1 cellular context compared by ENCODE assay signal in the genomic region with DNA sequence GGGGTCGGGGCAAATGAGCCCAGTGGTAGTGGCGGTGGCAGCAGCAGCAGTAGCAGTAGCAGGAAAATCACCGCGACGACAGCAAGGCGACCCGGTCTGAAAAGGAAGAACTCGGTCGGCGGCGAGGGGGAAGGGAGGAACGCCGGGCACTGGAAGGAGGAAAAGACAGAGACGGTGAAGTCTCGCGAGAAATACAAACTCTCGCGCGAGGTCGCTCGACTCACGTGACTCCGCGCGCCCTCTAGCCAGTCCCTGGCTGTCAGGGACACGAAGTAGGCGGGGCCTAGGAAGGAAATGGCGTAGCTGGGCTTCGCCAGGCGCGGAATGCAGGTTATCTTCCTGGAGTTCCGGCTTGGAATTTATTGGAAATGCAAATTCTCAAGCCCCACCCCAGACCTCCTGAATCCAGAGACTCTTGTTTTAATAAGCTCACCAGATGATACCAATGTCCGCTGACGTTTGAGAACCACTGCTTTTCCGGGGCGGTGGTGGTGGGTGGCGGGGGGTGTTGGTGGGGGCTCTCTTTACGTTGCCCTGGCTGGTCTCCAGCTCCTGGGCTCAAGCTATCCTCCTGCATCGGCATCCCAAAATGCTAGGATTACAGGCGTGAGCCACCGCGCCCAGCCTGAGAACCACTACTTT.
TF ChIP-seq lines count a peak whose summit lies in the region.

A gene (minus strand): TSS at position 141 of the 642 bp plus-strand sequence. CDS start 1,333 bp downstream, outside the sequence.

TF ChIP-seq in K562, 482 proteins besides CTCF, POLR2A, EP300 and RAD21 (continued from another document and continues in another):
- TF ChIP-seq, protein P1, sequence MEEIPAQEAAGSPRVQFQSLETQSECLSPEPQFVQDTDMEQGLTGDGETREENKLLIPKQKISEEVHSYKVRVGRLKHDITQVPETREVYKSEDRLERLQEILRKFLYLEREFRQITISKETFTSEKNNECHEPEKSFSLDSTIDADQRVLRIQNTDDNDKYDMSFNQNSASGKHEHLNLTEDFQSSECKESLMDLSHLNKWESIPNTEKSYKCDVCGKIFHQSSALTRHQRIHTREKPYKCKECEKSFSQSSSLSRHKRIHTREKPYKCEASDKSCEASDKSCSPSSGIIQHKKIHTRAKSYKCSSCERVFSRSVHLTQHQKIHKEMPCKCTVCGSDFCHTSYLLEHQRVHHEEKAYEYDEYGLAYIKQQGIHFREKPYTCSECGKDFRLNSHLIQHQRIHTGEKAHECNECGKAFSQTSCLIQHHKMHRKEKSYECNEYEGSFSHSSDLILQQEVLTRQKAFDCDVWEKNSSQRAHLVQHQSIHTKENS (CRISPR knock-in tag; IDR thresholded peaks at IDR 0.05) = no peak
- TF ChIP-seq ZKSCAN8 (CRISPR knock-in tag; IDR thresholded peaks at IDR 0.05) (no peak), ZNF146 (CRISPR knock-in tag; IDR thresholded peaks at IDR 0.05; ENCODE audit: unreplicated experiment) (no peak), DMBX1 (CRISPR knock-in tag; IDR thresholded peaks at IDR 0.05; ENCODE audit: borderline replicate concordance) (no peak), PHB (CRISPR knock-in tag; IDR thresholded peaks at IDR 0.05) (no peak), HMG20A (CRISPR knock-in tag; conservative IDR thresholded peaks at IDR 0.05) (no peak), CREBBP (IDR thresholded peaks at IDR 0.05; ENCODE audit: low read depth, low read length) (no peak), FOXK1 (CRISPR knock-in tag; IDR thresholded peaks at IDR 0.05; ENCODE audit: borderline replicate concordance) (no peak), CBFA2T2 (conservative IDR thresholded peaks at IDR 0.05) (peak; percentile 49), GABPB2 (CRISPR knock-in tag; conservative IDR thresholded peaks at IDR 0.05) (no peak), THRAP3 (IDR thresholded peaks at IDR 0.05; ENCODE audit: borderline replicate concordance) (no peak), ZNF282 (CRISPR knock-in tag; IDR thresholded peaks at IDR 0.05) (no peak), HEY1 (CRISPR knock-in tag; IDR thresholded peaks at IDR 0.05; ENCODE audit: borderline replicate concordance) (no peak), GTF2A2 (tag; IDR thresholded peaks at IDR 0.05) (no peak), HNRNPH1 (optimal IDR thresholded peaks at IDR 0.05; ENCODE audit: low read depth, low read length) (no peak), HNRNPK (IDR thresholded peaks at IDR 0.05; ENCODE audit: low read depth, low read length, poor library complexity, severe bottlenecking) (no peak), NONO (IDR thresholded peaks at IDR 0.05; ENCODE audit: low read depth in 2 of 2, low read length in 1 of 2) (no peak), SAP30 (IDR thresholded peaks at IDR 0.05; ENCODE audit: borderline replicate concordance, insufficient read depth, low read depth, low read length, poor library complexity, severe bottlenecking) (no peak), ZNF354B (CRISPR knock-in tag; IDR thresholded peaks at IDR 0.05) (no peak), SRF (CRISPR knock-in tag; IDR thresholded peaks at IDR 0.05) (no peak; a peak in 1 of 4 replicates), CSDE1 (IDR thresholded peaks at IDR 0.05) (no peak), SRSF1 (IDR thresholded peaks at IDR 0.05; ENCODE audit: low read depth, low read length) (no peak), TBP (optimal IDR thresholded peaks at IDR 0.05; ENCODE audit: low read depth, low read length) (peak; percentile 80), TEAD1 (CRISPR knock-in tag; IDR thresholded peaks at IDR 0.05) (peak in 1 of 2 experiments; percentile 94; a peak in 3 of 4 replicates), U2AF1 (optimal IDR thresholded peaks at IDR 0.05; ENCODE audit: low read depth, low read length) (no peak), MXI1 (IDR thresholded peaks at IDR 0.05; ENCODE audit: low read depth, low read length) (no peak), CBX5 (IDR thresholded peaks at IDR 0.05; ENCODE audit: borderline replicate concordance, low read depth) (no peak), XRCC3 (IDR thresholded peaks at IDR 0.05) (no peak)
- TF ChIP-seq, protein P2, sequence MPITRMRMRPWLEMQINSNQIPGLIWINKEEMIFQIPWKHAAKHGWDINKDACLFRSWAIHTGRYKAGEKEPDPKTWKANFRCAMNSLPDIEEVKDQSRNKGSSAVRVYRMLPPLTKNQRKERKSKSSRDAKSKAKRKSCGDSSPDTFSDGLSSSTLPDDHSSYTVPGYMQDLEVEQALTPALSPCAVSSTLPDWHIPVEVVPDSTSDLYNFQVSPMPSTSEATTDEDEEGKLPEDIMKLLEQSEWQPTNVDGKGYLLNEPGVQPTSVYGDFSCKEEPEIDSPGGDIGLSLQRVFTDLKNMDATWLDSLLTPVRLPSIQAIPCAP (CRISPR knock-in tag; IDR thresholded peaks at IDR 0.05; ENCODE audit: borderline replicate concordance) = no peak
- TF ChIP-seq, protein P3, sequence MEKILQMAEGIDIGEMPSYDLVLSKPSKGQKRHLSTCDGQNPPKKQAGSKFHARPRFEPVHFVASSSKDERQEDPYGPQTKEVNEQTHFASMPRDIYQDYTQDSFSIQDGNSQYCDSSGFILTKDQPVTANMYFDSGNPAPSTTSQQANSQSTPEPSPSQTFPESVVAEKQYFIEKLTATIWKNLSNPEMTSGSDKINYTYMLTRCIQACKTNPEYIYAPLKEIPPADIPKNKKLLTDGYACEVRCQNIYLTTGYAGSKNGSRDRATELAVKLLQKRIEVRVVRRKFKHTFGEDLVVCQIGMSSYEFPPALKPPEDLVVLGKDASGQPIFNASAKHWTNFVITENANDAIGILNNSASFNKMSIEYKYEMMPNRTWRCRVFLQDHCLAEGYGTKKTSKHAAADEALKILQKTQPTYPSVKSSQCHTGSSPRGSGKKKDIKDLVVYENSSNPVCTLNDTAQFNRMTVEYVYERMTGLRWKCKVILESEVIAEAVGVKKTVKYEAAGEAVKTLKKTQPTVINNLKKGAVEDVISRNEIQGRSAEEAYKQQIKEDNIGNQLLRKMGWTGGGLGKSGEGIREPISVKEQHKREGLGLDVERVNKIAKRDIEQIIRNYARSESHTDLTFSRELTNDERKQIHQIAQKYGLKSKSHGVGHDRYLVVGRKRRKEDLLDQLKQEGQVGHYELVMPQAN (IDR thresholded peaks at IDR 0.05; ENCODE audit: borderline replicate concordance) = no peak
- TF ChIP-seq, protein P4, sequence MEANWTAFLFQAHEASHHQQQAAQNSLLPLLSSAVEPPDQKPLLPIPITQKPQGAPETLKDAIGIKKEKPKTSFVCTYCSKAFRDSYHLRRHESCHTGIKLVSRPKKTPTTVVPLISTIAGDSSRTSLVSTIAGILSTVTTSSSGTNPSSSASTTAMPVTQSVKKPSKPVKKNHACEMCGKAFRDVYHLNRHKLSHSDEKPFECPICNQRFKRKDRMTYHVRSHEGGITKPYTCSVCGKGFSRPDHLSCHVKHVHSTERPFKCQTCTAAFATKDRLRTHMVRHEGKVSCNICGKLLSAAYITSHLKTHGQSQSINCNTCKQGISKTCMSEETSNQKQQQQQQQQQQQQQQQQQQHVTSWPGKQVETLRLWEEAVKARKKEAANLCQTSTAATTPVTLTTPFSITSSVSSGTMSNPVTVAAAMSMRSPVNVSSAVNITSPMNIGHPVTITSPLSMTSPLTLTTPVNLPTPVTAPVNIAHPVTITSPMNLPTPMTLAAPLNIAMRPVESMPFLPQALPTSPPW (CRISPR knock-in tag; IDR thresholded peaks at IDR 0.05) = peak; percentile 75
- TF ChIP-seq, protein P5, sequence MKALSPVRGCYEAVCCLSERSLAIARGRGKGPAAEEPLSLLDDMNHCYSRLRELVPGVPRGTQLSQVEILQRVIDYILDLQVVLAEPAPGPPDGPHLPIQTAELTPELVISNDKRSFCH (CRISPR knock-in tag; IDR thresholded peaks at IDR 0.05) = no peak
- TF ChIP-seq, protein P5 (tag; IDR thresholded peaks at IDR 0.05) = no peak
- TF ChIP-seq, protein P6, sequence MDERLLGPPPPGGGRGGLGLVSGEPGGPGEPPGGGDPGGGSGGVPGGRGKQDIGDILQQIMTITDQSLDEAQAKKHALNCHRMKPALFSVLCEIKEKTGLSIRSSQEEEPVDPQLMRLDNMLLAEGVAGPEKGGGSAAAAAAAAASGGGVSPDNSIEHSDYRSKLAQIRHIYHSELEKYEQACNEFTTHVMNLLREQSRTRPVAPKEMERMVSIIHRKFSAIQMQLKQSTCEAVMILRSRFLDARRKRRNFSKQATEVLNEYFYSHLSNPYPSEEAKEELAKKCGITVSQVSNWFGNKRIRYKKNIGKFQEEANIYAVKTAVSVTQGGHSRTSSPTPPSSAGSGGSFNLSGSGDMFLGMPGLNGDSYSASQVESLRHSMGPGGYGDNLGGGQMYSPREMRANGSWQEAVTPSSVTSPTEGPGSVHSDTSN (CRISPR knock-in tag; IDR thresholded peaks at IDR 0.05; ENCODE audit: low read depth) = no peak
- TF ChIP-seq, protein P6 (tag; conservative IDR thresholded peaks at IDR 0.05; ENCODE audit: low read depth) = no peak
- TF ChIP-seq, protein P7, sequence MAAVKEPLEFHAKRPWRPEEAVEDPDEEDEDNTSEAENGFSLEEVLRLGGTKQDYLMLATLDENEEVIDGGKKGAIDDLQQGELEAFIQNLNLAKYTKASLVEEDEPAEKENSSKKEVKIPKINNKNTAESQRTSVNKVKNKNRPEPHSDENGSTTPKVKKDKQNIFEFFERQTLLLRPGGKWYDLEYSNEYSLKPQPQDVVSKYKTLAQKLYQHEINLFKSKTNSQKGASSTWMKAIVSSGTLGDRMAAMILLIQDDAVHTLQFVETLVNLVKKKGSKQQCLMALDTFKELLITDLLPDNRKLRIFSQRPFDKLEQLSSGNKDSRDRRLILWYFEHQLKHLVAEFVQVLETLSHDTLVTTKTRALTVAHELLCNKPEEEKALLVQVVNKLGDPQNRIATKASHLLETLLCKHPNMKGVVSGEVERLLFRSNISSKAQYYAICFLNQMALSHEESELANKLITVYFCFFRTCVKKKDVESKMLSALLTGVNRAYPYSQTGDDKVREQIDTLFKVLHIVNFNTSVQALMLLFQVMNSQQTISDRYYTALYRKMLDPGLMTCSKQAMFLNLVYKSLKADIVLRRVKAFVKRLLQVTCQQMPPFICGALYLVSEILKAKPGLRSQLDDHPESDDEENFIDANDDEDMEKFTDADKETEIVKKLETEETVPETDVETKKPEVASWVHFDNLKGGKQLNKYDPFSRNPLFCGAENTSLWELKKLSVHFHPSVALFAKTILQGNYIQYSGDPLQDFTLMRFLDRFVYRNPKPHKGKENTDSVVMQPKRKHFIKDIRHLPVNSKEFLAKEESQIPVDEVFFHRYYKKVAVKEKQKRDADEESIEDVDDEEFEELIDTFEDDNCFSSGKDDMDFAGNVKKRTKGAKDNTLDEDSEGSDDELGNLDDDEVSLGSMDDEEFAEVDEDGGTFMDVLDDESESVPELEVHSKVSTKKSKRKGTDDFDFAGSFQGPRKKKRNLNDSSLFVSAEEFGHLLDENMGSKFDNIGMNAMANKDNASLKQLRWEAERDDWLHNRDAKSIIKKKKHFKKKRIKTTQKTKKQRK (IDR thresholded peaks at IDR 0.05; ENCODE audit: borderline replicate concordance, low read depth, low read length) = no peak
- TF ChIP-seq, protein P8, sequence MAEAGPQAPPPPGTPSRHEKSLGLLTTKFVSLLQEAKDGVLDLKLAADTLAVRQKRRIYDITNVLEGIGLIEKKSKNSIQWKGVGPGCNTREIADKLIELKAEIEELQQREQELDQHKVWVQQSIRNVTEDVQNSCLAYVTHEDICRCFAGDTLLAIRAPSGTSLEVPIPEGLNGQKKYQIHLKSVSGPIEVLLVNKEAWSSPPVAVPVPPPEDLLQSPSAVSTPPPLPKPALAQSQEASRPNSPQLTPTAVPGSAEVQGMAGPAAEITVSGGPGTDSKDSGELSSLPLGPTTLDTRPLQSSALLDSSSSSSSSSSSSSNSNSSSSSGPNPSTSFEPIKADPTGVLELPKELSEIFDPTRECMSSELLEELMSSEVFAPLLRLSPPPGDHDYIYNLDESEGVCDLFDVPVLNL (CRISPR knock-in tag; IDR thresholded peaks at IDR 0.05; ENCODE audit: low read depth) = no peak
- TF ChIP-seq, protein P9, sequence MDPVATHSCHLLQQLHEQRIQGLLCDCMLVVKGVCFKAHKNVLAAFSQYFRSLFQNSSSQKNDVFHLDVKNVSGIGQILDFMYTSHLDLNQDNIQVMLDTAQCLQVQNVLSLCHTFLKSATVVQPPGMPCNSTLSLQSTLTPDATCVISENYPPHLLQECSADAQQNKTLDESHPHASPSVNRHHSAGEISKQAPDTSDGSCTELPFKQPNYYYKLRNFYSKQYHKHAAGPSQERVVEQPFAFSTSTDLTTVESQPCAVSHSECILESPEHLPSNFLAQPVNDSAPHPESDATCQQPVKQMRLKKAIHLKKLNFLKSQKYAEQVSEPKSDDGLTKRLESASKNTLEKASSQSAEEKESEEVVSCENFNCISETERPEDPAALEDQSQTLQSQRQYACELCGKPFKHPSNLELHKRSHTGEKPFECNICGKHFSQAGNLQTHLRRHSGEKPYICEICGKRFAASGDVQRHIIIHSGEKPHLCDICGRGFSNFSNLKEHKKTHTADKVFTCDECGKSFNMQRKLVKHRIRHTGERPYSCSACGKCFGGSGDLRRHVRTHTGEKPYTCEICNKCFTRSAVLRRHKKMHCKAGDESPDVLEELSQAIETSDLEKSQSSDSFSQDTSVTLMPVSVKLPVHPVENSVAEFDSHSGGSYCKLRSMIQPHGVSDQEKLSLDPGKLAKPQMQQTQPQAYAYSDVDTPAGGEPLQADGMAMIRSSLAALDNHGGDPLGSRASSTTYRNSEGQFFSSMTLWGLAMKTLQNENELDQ (CRISPR knock-in tag; IDR thresholded peaks at IDR 0.05; ENCODE audit: borderline replicate concordance) = no peak
- TF ChIP-seq, protein P10, sequence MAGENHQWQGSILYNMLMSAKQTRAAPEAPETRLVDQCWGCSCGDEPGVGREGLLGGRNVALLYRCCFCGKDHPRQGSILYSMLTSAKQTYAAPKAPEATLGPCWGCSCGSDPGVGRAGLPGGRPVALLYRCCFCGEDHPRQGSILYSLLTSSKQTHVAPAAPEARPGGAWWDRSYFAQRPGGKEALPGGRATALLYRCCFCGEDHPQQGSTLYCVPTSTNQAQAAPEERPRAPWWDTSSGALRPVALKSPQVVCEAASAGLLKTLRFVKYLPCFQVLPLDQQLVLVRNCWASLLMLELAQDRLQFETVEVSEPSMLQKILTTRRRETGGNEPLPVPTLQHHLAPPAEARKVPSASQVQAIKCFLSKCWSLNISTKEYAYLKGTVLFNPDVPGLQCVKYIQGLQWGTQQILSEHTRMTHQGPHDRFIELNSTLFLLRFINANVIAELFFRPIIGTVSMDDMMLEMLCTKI (IDR thresholded peaks at IDR 0.05; ENCODE audit: partially characterized antibody) = no peak
- TF ChIP-seq, protein P11, sequence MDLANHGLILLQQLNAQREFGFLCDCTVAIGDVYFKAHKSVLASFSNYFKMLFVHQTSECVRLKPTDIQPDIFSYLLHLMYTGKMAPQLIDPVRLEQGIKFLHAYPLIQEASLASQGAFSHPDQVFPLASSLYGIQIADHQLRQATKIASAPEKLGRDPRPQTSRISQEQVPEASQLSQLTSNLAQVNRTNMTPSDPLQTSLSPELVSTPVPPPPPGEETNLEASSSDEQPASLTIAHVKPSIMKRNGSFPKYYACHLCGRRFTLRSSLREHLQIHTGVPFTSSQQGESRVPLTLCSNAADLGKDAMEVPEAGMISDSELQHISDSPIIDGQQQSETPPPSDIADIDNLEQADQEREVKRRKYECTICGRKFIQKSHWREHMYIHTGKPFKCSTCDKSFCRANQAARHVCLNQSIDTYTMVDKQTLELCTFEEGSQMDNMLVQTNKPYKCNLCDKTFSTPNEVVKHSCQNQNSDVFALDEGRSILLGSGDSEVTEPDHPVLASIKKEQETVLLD (IDR thresholded peaks at IDR 0.05) = no peak
